38 cellular contexts compared by ENCODE assay signal in the genomic region with DNA sequence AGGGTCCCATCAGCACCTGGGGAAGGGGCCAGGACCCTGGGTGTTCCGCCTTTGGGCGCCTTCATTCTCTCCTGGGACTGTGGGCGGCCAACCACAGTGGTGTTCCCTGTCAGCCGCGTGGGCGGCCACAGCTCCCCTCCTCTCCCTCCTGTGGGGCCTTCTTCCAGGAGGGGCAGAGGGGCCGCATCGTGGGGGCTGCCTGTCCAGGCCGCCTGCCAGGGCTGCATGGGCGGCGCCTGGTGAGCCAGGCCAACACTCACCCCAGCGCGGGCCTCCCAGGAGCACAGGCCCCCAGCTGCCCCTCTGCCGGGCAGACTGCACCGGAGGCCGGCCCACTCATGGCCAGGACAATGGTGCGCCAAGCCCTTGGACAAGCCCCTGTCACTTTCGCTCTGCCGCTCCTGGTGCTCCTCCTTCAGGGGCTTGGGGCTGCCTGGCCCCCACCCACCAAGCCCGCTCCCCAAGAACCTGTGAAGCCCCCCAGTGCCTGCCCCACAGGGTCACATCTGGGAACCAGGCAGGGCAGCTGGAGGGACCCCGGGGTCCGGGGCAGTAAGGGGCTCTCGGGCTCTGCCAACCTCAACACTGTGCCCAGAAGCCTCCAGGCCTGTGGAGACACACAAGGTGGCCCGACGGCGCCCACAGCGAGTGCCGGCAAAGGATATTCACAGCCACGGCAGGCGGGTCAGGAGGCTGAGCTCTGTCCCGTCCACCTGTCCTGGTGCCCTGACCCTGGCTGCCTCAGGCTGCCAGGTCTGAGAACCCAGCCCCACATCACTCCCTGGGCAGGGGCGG. TPM values are rescaled to one million over a fixed set of nuclear protein-coding genes. Genes with fewer than 3 reads are reported as not detected.
"Had no signal": no experiment of that assay in that cellular context is flagged by ENCODE, and none has a peak within 500 bp of the region (broad histone marks: within the 10 kb centered on the region; RNA-seq: fewer than 3 reads in every experiment).

No MANE protein-coding gene starts in this region.

- ATAC-seq: activated CD4-positive, CD25-positive, alpha-beta regulatory T cell treated with anti-CD3 and anti-CD28 coated beads, Interleukin-2, amount 50 U/mL, for 24 hours; gastrocnemius medialis; left lobe of liver; mucosa of descending colon; natural killer cell treated with Interleukin-12 subunit alpha and Interleukin-12 subunit beta and Interleukin-15 and Interleukin-18, amount 100 ng/mL, for 72 hours; sciatic nerve; stimulated activated naive B cell treated with anti-CD40 and anti-IgM and Interleukin-4, amounts not matched to agents 10 μg/mL and 1 μg/mL and 100 μg/mL, for 72 hours; T-helper 17 cell had no signal

- H3K4me1 ChIP-seq: gastrocnemius medialis, stomach, upper lobe of left lung had no signal

- DNase-seq: activated CD4-positive, alpha-beta memory T cell treated with anti-CD3 and anti-CD28 coated beads for 36 hours; activated CD4-positive, alpha-beta T cell treated with anti-CD3 and anti-CD28 coated beads, Interleukin-2, amount 10 ng/mL, durations not matched to agents 24 days and 14 days; activated CD8-positive, alpha-beta memory T cell treated with anti-CD3 and anti-CD28 coated beads, Interleukin-2, amount 50 U/mL, for 4 hours; activated effector memory CD4-positive, alpha-beta T cell treated with anti-CD3 and anti-CD28 coated beads, Interleukin-2, amount 50 U/mL, for 16 hours; activated naive CD4-positive, alpha-beta T cell treated with anti-CD3 and anti-CD28 coated beads, Interleukin-2, amount 10 ng/mL, durations not matched to agents 7 days and 5 days; activated naive CD8-positive, alpha-beta T cell treated with anti-CD3 and anti-CD28 coated beads, Interleukin-2, amount 10 ng/mL, durations not matched to agents 7 days and 5 days; activated T-cell treated with anti-CD3 and anti-CD28 coated beads, Interleukin-2, amount 50 U/mL, for 1 hour; dorsolateral prefrontal cortex; effector memory CD4-positive, alpha-beta T cell; gastrocnemius medialis; hippocampal formation; immature natural killer cell; kidney; small intestine; stimulated activated CD4-positive, alpha-beta T cell treated with anti-CD3 and anti-CD28 coated beads, Interleukin-1b, Interleukin-23, amount 100 ng/mL, for 48 hours; stimulated activated CD4-positive, alpha-beta T cell treated with anti-CD3 and anti-CD28 coated beads, Interleukin-4, amount 100 ng/mL, for 4 hours; stimulated activated CD8-positive, alpha-beta memory T cell treated with anti-CD3 and anti-CD28 coated beads, Interleukin-4, amount 100 ng/mL, for 48 hours; stimulated activated naive B cell treated with anti-CD40 and anti-IgM and Interleukin-4, amounts not matched to agents 10 μg/mL and 1 μg/mL and 100 μg/mL, for 72 hours; stomach; T-helper 17 cell; T1000; thyroid gland; WERI-Rb-1 had no signal

- H3K4me3 ChIP-seq: ascending aorta, cardiac muscle cell, coronary artery, dorsolateral prefrontal cortex, gastrocnemius medialis, lung, mucosa of descending colon, stomach, thyroid gland, upper lobe of left lung had no signal

- H3K27me3 ChIP-seq: ascending aorta, cardiac muscle cell, dorsolateral prefrontal cortex, gastrocnemius medialis, thyroid gland, upper lobe of left lung had no signal

- FAIRE-seq: kidney, small intestine had no signal

- H3K9me3 ChIP-seq: ascending aorta, gastrocnemius medialis, mucosa of descending colon, stomach, thyroid gland, upper lobe of left lung had no signal

- H3K36me3 ChIP-seq: gastrocnemius medialis, thyroid gland had no signal

- H3K27ac ChIP-seq: ascending aorta, cardiac muscle cell, stomach, thyroid gland, upper lobe of left lung, WERI-Rb-1 had no signal

RNA-seq across cellular contexts. Expression of a gene that starts 43.6 kb away (rescaled TPM):
- total RNA-seq: activated CD4-positive, alpha-beta memory T cell treated with anti-CD3 and anti-CD28 coated beads for 36 hours; activated CD4-positive, alpha-beta T cell treated with anti-CD3 and anti-CD28 coated beads, Interleukin-2, amount 10 ng/mL, durations not matched to agents 24 days and 14 days; activated CD8-positive, alpha-beta memory T cell treated with anti-CD3 and anti-CD28 coated beads for 36 hours; activated naive CD8-positive, alpha-beta T cell treated with anti-CD3 and anti-CD28 coated beads, Interleukin-2, amount 10 ng/mL, durations not matched to agents 7 days and 5 days; activated T-helper 1 cell treated with anti-CD3 and anti-CD28 coated beads, Interleukin-12 subunit alpha, Interleukin-12 subunit beta, Interleukin-2, Interleukin-4 antibody, amounts not matched to agents 30 ng/mL and 10 ng/mL and 1 ng/mL, durations not matched to agents 14 hours and 24 hours and 36 hours; ascending aorta; epithelial cell of proximal tubule; left lobe of liver; myocyte; renal cortical epithelial cell; T-helper 17 cell had no signal
- polyA plus RNA-seq: cardiac muscle cell, stomach had no signal
